ENCODE assay signal across 7 cellular contexts in the genomic region with DNA sequence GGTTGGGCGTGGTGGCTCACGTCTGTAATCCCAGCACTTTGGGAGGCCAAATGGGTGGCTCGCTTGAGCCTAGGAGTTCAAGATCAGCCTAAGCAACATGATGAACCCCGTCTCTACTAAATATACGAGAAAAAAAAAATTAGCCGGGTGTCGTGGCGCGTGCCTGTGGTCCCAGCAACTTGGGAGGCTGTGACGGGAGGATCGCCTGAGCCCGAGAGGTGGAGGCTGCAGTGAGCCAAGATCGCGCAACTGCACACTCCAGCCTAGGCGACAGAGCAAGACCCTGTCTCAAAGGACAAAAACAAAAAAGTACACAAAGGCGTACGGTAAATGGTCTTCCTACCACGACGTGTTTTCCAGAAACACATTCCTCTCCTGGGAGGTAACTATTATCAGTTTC. TPM values are rescaled to one million over a fixed set of nuclear protein-coding genes. Genes with fewer than 3 reads are reported as not detected.
DNase-seq lines count a peak whose midpoint lies in the region; ATAC-seq and TF ChIP-seq lines count a peak whose summit lies in the region.

No MANE protein-coding gene starts in this region.

- H3K36me3 ChIP-seq in iPS-15b (ENCODE audit: control insufficient read depth, insufficient read depth, low read length): peaks cover 2% of the 10 kb centered on the region

- H3K4me3 Mint-ChIP-seq in activated CD8-positive, alpha-beta T cell treated with anti-CD3 and anti-CD28 coated beads for 36 hours: peak overlapping the region; percentile 96
- peak overlapping the region; percentile 91 to 94 for H3K4me3 Mint-ChIP-seq in stimulated activated naive B cell treated with anti-CD40 and anti-IgM and Interleukin-4, amounts not matched to agents 10 μg/mL and 1 μg/mL and 100 μg/mL, for 72 hours

- no peak for ATAC-seq in activated CD8-positive, alpha-beta T cell treated with anti-CD3 and anti-CD28 coated beads for 36 hours
- no peak for ATAC-seq in stimulated activated naive B cell treated with anti-CD40 and anti-IgM and Interleukin-4, amounts not matched to agents 10 μg/mL and 1 μg/mL and 100 μg/mL, for 72 hours (replicated peaks)
- ATAC-seq in HG03457 (IDR thresholded peaks at IDR 0.05; ENCODE audit: unreplicated experiment) (no peak), GM21576 (IDR thresholded peaks at IDR 0.05; ENCODE audit: unreplicated experiment) (no peak), GM18858 (IDR thresholded peaks at IDR 0.05; ENCODE audit: unreplicated experiment) (no peak)

- H3K36me3 Mint-ChIP-seq in activated CD8-positive, alpha-beta T cell treated with anti-CD3 and anti-CD28 coated beads for 36 hours (ENCODE audit: low read depth): peaks cover 22% of the 10 kb centered on the region
- peaks cover 10 to 19% of the 10 kb centered on the region in 2 donors for H3K36me3 Mint-ChIP-seq in stimulated activated naive B cell treated with anti-CD40 and anti-IgM and Interleukin-4, amounts not matched to agents 10 μg/mL and 1 μg/mL and 100 μg/mL, for 72 hours

- H3K27ac Mint-ChIP-seq in activated CD8-positive, alpha-beta T cell treated with anti-CD3 and anti-CD28 coated beads for 36 hours: peak overlapping the region; percentile 99
- peak overlapping the region; percentile 98 for H3K27ac Mint-ChIP-seq in stimulated activated naive B cell treated with anti-CD40 and anti-IgM and Interleukin-4, amounts not matched to agents 10 μg/mL and 1 μg/mL and 100 μg/mL, for 72 hours

- POLR2A ChIA-PET in activated CD8-positive, alpha-beta T cell treated with anti-CD3 and anti-CD28 coated beads for 36 hours (lab: Charles Lee): interaction anchor here (1.2 to 1.6 kb wide), 4 partner anchors 33 to 146 kb away, joined by 3 to 4 read pairs (median 4); no protein-coding TSS in a partner anchor

- H3K4me3 ChIP-seq in HFF-Myc (replicated peaks; ENCODE audit: low read depth, low read length) (peak overlapping the region; percentile 71), iPS-15b (ENCODE audit: low read depth, low read length) (peak overlapping the region; percentile 99)

- peaks cover 20% of the 10 kb centered on the region for H3K4me1 Mint-ChIP-seq in activated CD8-positive, alpha-beta T cell treated with anti-CD3 and anti-CD28 coated beads for 36 hours (ENCODE audit: low read depth)
- peaks cover 11 to 25% of the 10 kb centered on the region in 2 donors for H3K4me1 Mint-ChIP-seq in stimulated activated naive B cell treated with anti-CD40 and anti-IgM and Interleukin-4, amounts not matched to agents 10 μg/mL and 1 μg/mL and 100 μg/mL, for 72 hours

- H3K27me3 ChIP-seq in iPS-15b (ENCODE audit: control insufficient read depth, insufficient read depth, low read length): no peaks in the 10 kb centered on the region

- no peak for TF ChIP-seq CTCF in HFF-Myc (IDR thresholded peaks at IDR 0.05; ENCODE audit: low read depth, low read length, missing control alignments)
- no peak for TF ChIP-seq CTCF in activated CD8-positive, alpha-beta T cell treated with anti-CD3 and anti-CD28 coated beads for 36 hours (IDR thresholded peaks at IDR 0.05)

- intact Hi-C loops in activated CD8-positive, alpha-beta T cell treated with anti-CD3 and anti-CD28 coated beads for 36 hours (cut with micrococcal nuclease): no loop called here

- no peaks in the 10 kb centered on the region for H3K9me3 Mint-ChIP-seq in activated CD8-positive, alpha-beta T cell treated with anti-CD3 and anti-CD28 coated beads for 36 hours
- H3K9me3 Mint-ChIP-seq in stimulated activated naive B cell treated with anti-CD40 and anti-IgM and Interleukin-4, amounts not matched to agents 10 μg/mL and 1 μg/mL and 100 μg/mL, for 72 hours: no peaks in the 10 kb centered on the region

- CTCF ChIA-PET in activated CD8-positive, alpha-beta T cell treated with anti-CD3 and anti-CD28 coated beads for 36 hours (lab: Charles Lee): no interaction called here

- H3K9ac ChIP-seq in iPS-15b (ENCODE audit: low read depth, low read length): no peak overlapping the region

- H3K4me1 ChIP-seq in iPS-15b (ENCODE audit: control insufficient read depth, insufficient read depth, low read length): peaks cover 3% of the 10 kb centered on the region

- DNase-seq in HFF-Myc (ENCODE audit: extremely low read depth, low read depth): no peak
- no peak for DNase-seq in activated CD8-positive, alpha-beta T cell treated with anti-CD3 and anti-CD28 coated beads for 36 hours
- DNase-seq in stimulated activated naive B cell treated with anti-CD40 and anti-IgM and Interleukin-4, amounts not matched to agents 10 μg/mL and 1 μg/mL and 100 μg/mL, for 72 hours: no peak

- peaks cover 7% of the 10 kb centered on the region for H3K27me3 Mint-ChIP-seq in activated CD8-positive, alpha-beta T cell treated with anti-CD3 and anti-CD28 coated beads for 36 hours
- H3K27me3 Mint-ChIP-seq in stimulated activated naive B cell treated with anti-CD40 and anti-IgM and Interleukin-4, amounts not matched to agents 10 μg/mL and 1 μg/mL and 100 μg/mL, for 72 hours: peaks cover 9 to 13% of the 10 kb centered on the region in 2 donors

- no peaks in the 10 kb centered on the region for H3K9me3 ChIP-seq in iPS-15b (ENCODE audit: control insufficient read depth, insufficient read depth, low read length)

RNA-seq across cellular contexts. Expression of a gene that starts 0.5 kb away (rescaled TPM):
- total RNA-seq in activated CD8-positive, alpha-beta T cell treated with anti-CD3 and anti-CD28 coated beads for 36 hours: 10 to 100 TPM; 26.8 TPM
